In genomic region chr2:72077702-72078169, GRCh38 we compare ENCODE assay signal across 1 cellular context.
TF ChIP-seq lines count a peak whose summit lies in the region.

No MANE protein-coding gene starts in this region.

TF ChIP-seq in HepG2, 621 proteins besides CTCF, POLR2A, EP300 and RAD21 (continued from another document and continues in another):
- no peak for TF ChIP-seq ZNF276 (CRISPR knock-in tag; IDR thresholded peaks at IDR 0.05; ENCODE audit: low read depth)
- no peak for TF ChIP-seq ZSCAN25 (CRISPR knock-in tag; IDR thresholded peaks at IDR 0.05)
- TF ChIP-seq UBTF (CRISPR knock-in tag; IDR thresholded peaks at IDR 0.05), result no peak
- TF ChIP-seq SMAD3 (CRISPR knock-in tag; IDR thresholded peaks at IDR 0.05), result peak; percentile 93
- TF ChIP-seq PRMT3 (CRISPR knock-in tag; IDR thresholded peaks at IDR 0.05; ENCODE audit: borderline replicate concordance, low read depth), result no peak
- no peak for TF ChIP-seq JARID2 (CRISPR knock-in tag; IDR thresholded peaks at IDR 0.05; ENCODE audit: insufficient replicate concordance)
- peak; percentile 98 for TF ChIP-seq GATAD2A (CRISPR knock-in tag; IDR thresholded peaks at IDR 0.05)
- TF ChIP-seq REPIN1 (CRISPR knock-in tag; IDR thresholded peaks at IDR 0.05; ENCODE audit: borderline replicate concordance, low read depth), result peak; percentile 67; the same call in 1 of the 2 replicates
- TF ChIP-seq NFIB (CRISPR knock-in tag; IDR thresholded peaks at IDR 0.05; ENCODE audit: borderline replicate concordance), result no peak
- peak; percentile 62; the same call in 1 of the 2 replicates for TF ChIP-seq WIZ (CRISPR knock-in tag; IDR thresholded peaks at IDR 0.05)
- no peak for TF ChIP-seq ZNF615 (CRISPR knock-in tag; IDR thresholded peaks at IDR 0.05; ENCODE audit: borderline replicate concordance)
- TF ChIP-seq ZNF674 (CRISPR knock-in tag; IDR thresholded peaks at IDR 0.05; ENCODE audit: low read depth), result no peak
- TF ChIP-seq TSC22D2 (CRISPR knock-in tag; IDR thresholded peaks at IDR 0.05; ENCODE audit: borderline replicate concordance), result no peak
- no peak for TF ChIP-seq ZNF225 (CRISPR knock-in tag; IDR thresholded peaks at IDR 0.05)
- TF ChIP-seq ZNF75D (CRISPR knock-in tag; IDR thresholded peaks at IDR 0.05; ENCODE audit: borderline replicate concordance), result no peak
- TF ChIP-seq JUNB (CRISPR knock-in tag; IDR thresholded peaks at IDR 0.05; ENCODE audit: borderline replicate concordance), result no peak; the same call in 1 of the 2 replicates
- no peak for TF ChIP-seq ZFP82 (CRISPR knock-in tag; IDR thresholded peaks at IDR 0.05; ENCODE audit: borderline replicate concordance)
- peak; percentile 32; the same call in 1 of the 2 replicates for TF ChIP-seq TBX2 (CRISPR knock-in tag; IDR thresholded peaks at IDR 0.05; ENCODE audit: borderline replicate concordance)
- no peak for TF ChIP-seq ZNF234 (CRISPR knock-in tag; conservative IDR thresholded peaks at IDR 0.05)
- TF ChIP-seq MIXL1 (CRISPR knock-in tag; IDR thresholded peaks at IDR 0.05), result peak; percentile 99
- TF ChIP-seq TFDP2 (CRISPR knock-in tag; IDR thresholded peaks at IDR 0.05), result peak; percentile 36; the same call in 1 of the 2 replicates
- peak; percentile 69; the same call in 1 of the 2 replicates for TF ChIP-seq TARDBP (CRISPR knock-in tag; IDR thresholded peaks at IDR 0.05)
- TF ChIP-seq ZNF580 (CRISPR knock-in tag; IDR thresholded peaks at IDR 0.05; ENCODE audit: borderline replicate concordance, low read depth), result no peak
- no peak; the same call in 1 of the 2 replicates for TF ChIP-seq ZNF780A (CRISPR knock-in tag; IDR thresholded peaks at IDR 0.05)
- no peak for TF ChIP-seq ATF7 (IDR thresholded peaks at IDR 0.05)
- no peak; the same call in 1 of the 2 replicates for TF ChIP-seq ATF7 (CRISPR knock-in tag; IDR thresholded peaks at IDR 0.05)
- TF ChIP-seq ZNF777 (CRISPR knock-in tag; IDR thresholded peaks at IDR 0.05), result no peak
- peak; percentile 71; the same call in 1 of the 2 replicates for TF ChIP-seq ARNTL (CRISPR knock-in tag; IDR thresholded peaks at IDR 0.05)
- peak; percentile 54; the same call in 1 of the 2 replicates for TF ChIP-seq ZMYM4 (CRISPR knock-in tag; IDR thresholded peaks at IDR 0.05)
- TF ChIP-seq CREM (IDR thresholded peaks at IDR 0.05), result peak; percentile 91
- no peak for TF ChIP-seq CREM (CRISPR knock-in tag; IDR thresholded peaks at IDR 0.05)
- no peak for TF ChIP-seq ZNF567 (CRISPR knock-in tag; IDR thresholded peaks at IDR 0.05; ENCODE audit: borderline replicate concordance)
- TF ChIP-seq ZFP36L1 (CRISPR knock-in tag; IDR thresholded peaks at IDR 0.05), result no peak; the same call in 1 of the 2 replicates
- no peak for TF ChIP-seq ZMYM2 (CRISPR knock-in tag; IDR thresholded peaks at IDR 0.05)
- no peak for TF ChIP-seq PHF20 (CRISPR knock-in tag; IDR thresholded peaks at IDR 0.05)
- peak; percentile 99 for TF ChIP-seq ARID3A (IDR thresholded peaks at IDR 0.05; ENCODE audit: low read depth, low read length)
- no peak for TF ChIP-seq ZNF142 (CRISPR knock-in tag; IDR thresholded peaks at IDR 0.05)
- TF ChIP-seq GABPB1 (CRISPR knock-in tag; IDR thresholded peaks at IDR 0.05), result peak; percentile 36
- TF ChIP-seq PHF8 (CRISPR knock-in tag; IDR thresholded peaks at IDR 0.05), result 0 out of 2 replicates have a peak, but pooled peaks have one; percentile 36
- no peak; the same call in none of the 2 replicates for TF ChIP-seq HNRNPUL1 (IDR thresholded peaks at IDR 0.05; ENCODE audit: low read depth, low read length)
- peak in 1 of 2 experiments; percentile 85; a peak in 2 of 4 replicates for TF ChIP-seq ATF4 (CRISPR knock-in tag; IDR thresholded peaks at IDR 0.05)
- TF ChIP-seq SOX13 (IDR thresholded peaks at IDR 0.05), result peak; percentile 94
- peak in 1 of 2 experiments; percentile 100; a peak in 2 of 4 replicates for TF ChIP-seq SOX13 (CRISPR knock-in tag; conservative IDR thresholded peaks at IDR 0.05 in 1 of 2, IDR thresholded peaks at IDR 0.05 in 1 of 2)
